Comparison of ENCODE assay signal across 8 cellular contexts in genomic region chr1:225651872-225652725, GRCh38. TPM values are rescaled to one million over a fixed set of nuclear protein-coding genes. Genes with fewer than 3 reads are reported as not detected.
A peak's percentile ranks its signal among the peaks of the same experiment; 100 is the strongest.
DNase-seq lines count a peak whose midpoint lies in the region; TF ChIP-seq lines count a peak whose summit lies in the region.

No MANE protein-coding gene starts in this region.

- no peaks in the 10 kb centered on the region; the same call in 1 of the 2 replicates for H3K9me3 ChIP-seq in AG04450 (ENCODE audit: control insufficient read depth, insufficient read depth, low read length)
- no peaks in the 10 kb centered on the region for H3K9me3 ChIP-seq in OCI-LY3 (ENCODE audit: insufficient read depth, low read length)
- no peaks in the 10 kb centered on the region for H3K9me3 ChIP-seq in mesodermal cell (ENCODE audit: control insufficient read depth, low read length)
- H3K9me3 ChIP-seq in uterus, result no peaks in the 10 kb centered on the region

- H3K4me1 ChIP-seq in OCI-LY3 (ENCODE audit: low read length) (peaks cover 4% of the 10 kb centered on the region; the same call in 1 of the 2 replicates), mesodermal cell (ENCODE audit: control insufficient read depth, insufficient read depth, low read length, poor library complexity, severe bottlenecking) (peaks cover 42% of the 10 kb centered on the region), uterus (no peaks in the 10 kb centered on the region)

- no peak for TF ChIP-seq POLR2A in uterus (IDR thresholded peaks at IDR 0.05)

- CTCF ChIA-PET in AG04450 (lab: Charles Lee), result interaction anchor here (0.7 to 1.7 kb wide), 3 partner anchors 26 to 120 kb away, joined by 3 to 4 read pairs (median 3); no protein-coding TSS in a partner anchor

- POLR2A ChIA-PET in AG04450 (lab: Yijun Ruan, JAX), result interaction anchor here (0.7 to 1.8 kb wide), 10 partner anchors 10 to 129 kb away, joined by 3 to 13 read pairs (median 5); partner anchors contain the start of gene SRP9

- peak overlapping the region; percentile 84 for H3K4me3 ChIP-seq in AG04450 (ENCODE audit: low read depth, low read length)
- H3K4me3 ChIP-seq in OCI-LY3 (ENCODE audit: low read length), result peak overlapping the region; percentile 79
- peak overlapping the region; percentile 43 to 98 (median 90) for H3K4me3 ChIP-seq in dorsolateral prefrontal cortex
- H3K4me3 ChIP-seq in mesodermal cell (ENCODE audit: extremely low read depth, insufficient read depth, low read length, poor library complexity, severe bottlenecking), result peak overlapping the region; percentile 78
- H3K4me3 ChIP-seq in uterus, result peak overlapping the region; percentile 79 to 89

- H3K79me2 ChIP-seq in OCI-LY3 (ENCODE audit: low read length), result peaks cover 14% of the 10 kb centered on the region

- peak overlapping the region; percentile 44 for H2AFZ ChIP-seq in OCI-LY3 (ENCODE audit: low read depth, low read length)

- peak overlapping the region; percentile 71 for H3K9ac ChIP-seq in OCI-LY3 (ENCODE audit: low read length)

- H3K4me2 ChIP-seq in OCI-LY3 (ENCODE audit: low read length), result peak overlapping the region; percentile 77

- H3K27me3 ChIP-seq in AG04450 (ENCODE audit: control insufficient read depth, insufficient read depth, low read length) (no peaks in the 10 kb centered on the region), OCI-LY3 (ENCODE audit: low read depth, low read length) (peaks cover 11% of the 10 kb centered on the region), dorsolateral prefrontal cortex (no peaks in the 10 kb centered on the region), uterus (no peaks in the 10 kb centered on the region)

- no peaks in the 10 kb centered on the region for H3K36me3 ChIP-seq in OCI-LY3 (replicated peaks; ENCODE audit: low read depth, low read length)
- peaks cover 3% of the 10 kb centered on the region for H3K36me3 ChIP-seq in mesodermal cell (ENCODE audit: control insufficient read depth, insufficient read depth, low read length)
- no peaks in the 10 kb centered on the region for H3K36me3 ChIP-seq in uterus

- WGBS in mesodermal cell (ENCODE audit: insufficient coverage in 2 of 2), 2 experiments, result 0 to 2% methylated on average over 28 to 33 of the region's 45 CpGs

- DNase-seq in AG04450 (ENCODE audit: low read depth, low spot score), result no peak
- DNase-seq in H4 (ENCODE audit: low spot score), result peak; percentile 43
- peak in 3 of 10 donors; percentile 13 to 35 (median 15) for DNase-seq in dorsolateral prefrontal cortex
- DNase-seq in uterus, result peak in 1 of 2 donors; percentile 56
- no peak for DNase-seq in SKM-1 (lab: John Stamatoyannopoulos, UW; ENCODE audit: unreplicated experiment)
- DNase-seq in activated CD4-positive, alpha-beta T cell treated with anti-CD3 and anti-CD28 coated beads for 1 hour, result no peak

- intact Hi-C loops in dorsolateral prefrontal cortex (cut with DNase I), result loop anchor here (5.0 to 10.0 kb wide), 5 partner anchors 97 to 323 kb away; partner anchors contain the start of gene LBR (in 1 of the 2)
- intact Hi-C loops in uterus (cut with DNase I; ENCODE audit: low total_unique reads), result loop anchor here (10.0 kb wide), 1 partner anchor 123 kb away; the partner anchor contains the start of gene SRP9

- no peak for TF ChIP-seq CTCF in AG04450 (IDR thresholded peaks at IDR 0.05; ENCODE audit: low read depth, low read length)
- no peak for TF ChIP-seq CTCF in OCI-LY3 (IDR thresholded peaks at IDR 0.05; ENCODE audit: low read depth, low read length)
- TF ChIP-seq CTCF in dorsolateral prefrontal cortex (IDR thresholded peaks at IDR 0.05 in 54 of 56, conservative IDR thresholded peaks at IDR 0.05 in 2 of 56; ENCODE audit: low read depth in 1 of 56, partially characterized antibody in 56 of 56), result peak in 4 of 56 donors; percentile 3 to 20 (median 10)
- TF ChIP-seq CTCF in uterus (IDR thresholded peaks at IDR 0.05), result no peak

- no peaks in the 10 kb centered on the region for H4K20me1 ChIP-seq in OCI-LY3 (ENCODE audit: insufficient read depth, low read length)

- H3K27ac ChIP-seq in AG04450 (ENCODE audit: low read depth, low read length) (peak overlapping the region; percentile 66), OCI-LY3 (ENCODE audit: low read length) (no peak overlapping the region), dorsolateral prefrontal cortex (peak overlapping the region; percentile 43 to 100 (median 98)), mesodermal cell (ENCODE audit: low read depth, low read length, severe bottlenecking) (peak overlapping the region; percentile 97), uterus (peak overlapping the region; percentile 99 to 100)

RNA-seq across cellular contexts. Expression of gene ENAH, which starts 0.8 kb away (rescaled TPM):
- 93.9 and 121 TPM in 2 replicates for polyA plus RNA-seq in AG04450 (2011; rRNA removed)
- 99.1 and 130 TPM in 2 replicates for polyA minus RNA-seq in AG04450 (2011; rRNA and poly(A)+ RNA removed)
- total RNA-seq in H4 (2014; rRNA removed; shearing (Covaris generic)), result 89.4 and 98.0 TPM in 2 replicates
- total RNA-seq in dorsolateral prefrontal cortex (100 to 1,000 TPM in 9 of 120 experiments, 10 to 100 TPM in 111; 57.3 to 134 (median 81.4) TPM), uterus (100 to 1,000 TPM in 1 of 4 donors, 10 to 100 TPM in 3; 22.9 to 109 (median 78.3) TPM)
- 106 TPM for polyA plus RNA-seq in mesodermal cell (2013, experiment 1 of 2)
- 125 TPM for polyA plus RNA-seq in mesodermal cell (2013, experiment 2 of 2)
